1 cellular context compared by ENCODE assay signal in the genomic region with DNA sequence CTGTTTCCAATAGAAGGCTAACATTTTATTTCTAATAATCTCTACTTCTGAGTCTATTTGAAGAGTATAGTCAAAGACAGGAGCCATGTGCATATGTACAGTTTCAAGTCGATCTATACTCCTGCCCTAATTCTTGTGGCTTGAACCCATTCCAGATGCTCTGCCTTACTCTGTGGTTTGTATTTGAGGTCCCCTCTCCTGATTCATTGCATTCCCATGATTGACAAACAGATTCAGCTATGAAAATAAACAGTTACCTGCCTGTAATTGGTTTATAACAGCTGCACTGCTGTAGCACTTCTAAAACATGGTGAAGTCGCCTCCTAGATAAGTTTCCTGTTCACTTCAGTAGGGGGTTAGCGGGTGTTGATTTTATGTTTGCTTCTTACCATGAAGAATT.
TF ChIP-seq lines count a peak whose summit lies in the region.

No MANE protein-coding gene starts in this region.

TF ChIP-seq in IMR-90, 13 proteins besides CTCF, POLR2A, EP300 and RAD21 (continued from another document):
- TF ChIP-seq USF2 (IDR thresholded peaks at IDR 0.05; ENCODE audit: low read depth, low read length): no peak
- no peak for TF ChIP-seq MXI1 (IDR thresholded peaks at IDR 0.05; ENCODE audit: borderline replicate concordance, low read depth, low read length)
- no peak for TF ChIP-seq MAFK (IDR thresholded peaks at IDR 0.05; ENCODE audit: low read depth, low read length)
- TF ChIP-seq CHD1 (IDR thresholded peaks at IDR 0.05; ENCODE audit: low read depth, low read length): no peak
- TF ChIP-seq CEBPB (IDR thresholded peaks at IDR 0.05; ENCODE audit: low read depth, low read length): no peak
- TF ChIP-seq, protein P1, sequence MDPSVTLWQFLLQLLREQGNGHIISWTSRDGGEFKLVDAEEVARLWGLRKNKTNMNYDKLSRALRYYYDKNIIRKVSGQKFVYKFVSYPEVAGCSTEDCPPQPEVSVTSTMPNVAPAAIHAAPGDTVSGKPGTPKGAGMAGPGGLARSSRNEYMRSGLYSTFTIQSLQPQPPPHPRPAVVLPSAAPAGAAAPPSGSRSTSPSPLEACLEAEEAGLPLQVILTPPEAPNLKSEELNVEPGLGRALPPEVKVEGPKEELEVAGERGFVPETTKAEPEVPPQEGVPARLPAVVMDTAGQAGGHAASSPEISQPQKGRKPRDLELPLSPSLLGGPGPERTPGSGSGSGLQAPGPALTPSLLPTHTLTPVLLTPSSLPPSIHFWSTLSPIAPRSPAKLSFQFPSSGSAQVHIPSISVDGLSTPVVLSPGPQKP (IDR thresholded peaks at IDR 0.05; ENCODE audit: borderline replicate concordance, low read depth, low read length): no peak
